In the genomic region with DNA sequence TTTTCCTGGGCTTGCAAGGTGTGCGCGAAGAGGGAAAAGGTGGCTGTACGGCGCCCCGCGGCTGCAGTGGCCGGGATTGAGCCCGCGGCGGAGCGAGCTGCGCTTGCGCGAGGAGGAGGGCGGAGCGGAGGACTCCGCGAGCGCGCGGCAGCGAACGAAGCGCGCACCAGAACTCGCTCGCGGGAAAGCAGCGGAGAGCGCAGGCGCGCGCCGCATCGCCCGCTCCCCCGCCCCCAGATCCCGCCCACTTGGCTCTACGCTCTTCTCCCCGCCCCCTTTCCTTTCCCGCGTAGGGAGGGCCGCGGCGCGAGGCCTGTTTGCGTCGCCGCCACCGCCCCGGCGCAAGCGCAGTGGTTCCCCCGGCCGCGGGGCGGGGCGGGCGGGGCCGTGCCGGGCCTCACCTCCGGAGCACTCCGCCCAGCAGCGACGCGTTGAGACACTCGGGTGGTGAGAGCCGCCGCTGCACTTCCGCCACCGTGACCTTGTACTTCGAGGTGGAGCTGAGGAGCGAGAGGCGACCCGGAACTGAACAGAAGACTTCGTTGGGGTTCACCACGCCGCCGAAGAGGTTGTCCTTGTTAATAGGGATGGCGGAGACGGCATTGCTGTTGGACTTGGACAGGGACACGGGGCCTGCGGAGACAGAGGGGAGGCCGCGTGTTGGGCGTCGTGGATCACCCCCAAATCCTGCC, we compare ENCODE assay signal across 8 cellular contexts. TPM values are rescaled to one million over a fixed set of nuclear protein-coding genes. Genes with fewer than 3 reads are reported as not detected.
A peak's percentile ranks its signal among the peaks of the same experiment; 100 is the strongest.
DNase-seq lines count a peak whose midpoint lies in the region; ATAC-seq and TF ChIP-seq lines count a peak whose summit lies in the region.

No MANE protein-coding gene starts in this region.

- H3K4me1 ChIP-seq in GM23338 (ENCODE audit: insufficient read depth) (peaks cover 86% of the 10 kb centered on the region), neutrophil (ENCODE audit: control insufficient read depth in 1 of 2, insufficient read depth in 1 of 2, low read depth in 1 of 2, low read length in 1 of 2) (peaks cover 12 to 14% of the 10 kb centered on the region in 2 experiments), subcutaneous abdominal adipose tissue (ENCODE audit: control insufficient read depth in 5 of 5, insufficient read depth in 5 of 5, low read length in 5 of 5) (peaks cover 0 to 19% (median 16%) of the 10 kb centered on the region in 5 donors)

- peak overlapping the region; percentile 87; the same call in 1 of the 2 replicates for H3K27ac Mint-ChIP-seq in GM23338

- H3K27ac ChIP-seq in GM23338 (ENCODE audit: low read depth) (peak overlapping the region; percentile 21; the same call in 1 of the 2 replicates), RWPE1 (peak overlapping the region; percentile 98), neutrophil (no peak overlapping the region), subcutaneous abdominal adipose tissue (ENCODE audit: low read depth, low read length) (no peak overlapping the region)

- in situ Hi-C loops in G401 (cut with HindIII; ENCODE audit: low sequenced_read_pairs) = no loop called here

- peak overlapping the region; percentile 67 for H3K4me3 ChIP-seq in GM23338
- H3K4me3 ChIP-seq in fibroblast of villous mesenchyme (ENCODE audit: low read depth, low read length) = peak overlapping the region; percentile 69
- peak overlapping the region; percentile 49 to 65 for H3K4me3 ChIP-seq in neutrophil (ENCODE audit: low read depth in 1 of 2, low read length in 1 of 2)
- H3K4me3 ChIP-seq in subcutaneous abdominal adipose tissue (ENCODE audit: low read depth in 1 of 5, low read length in 5 of 5) = peak overlapping the region; percentile 63 to 91 (median 84)

- CTCF ChIA-PET in RWPE1 (lab: Yijun Ruan, JAX) = interaction anchor here (0.6 to 1.5 kb wide), 2 partner anchors 10 to 797 kb away, joined by 3 to 4 read pairs; no protein-coding TSS in a partner anchor

- H3K9me3 ChIP-seq in neutrophil = peaks cover 36% of the 10 kb centered on the region
- H3K9me3 ChIP-seq in subcutaneous abdominal adipose tissue (ENCODE audit: control insufficient read depth in 5 of 5, low read length in 5 of 5) = peaks cover 0 to 5% (median 0%) of the 10 kb centered on the region in 5 donors

- H3K79me2 ChIP-seq in GM23338 (replicated peaks; ENCODE audit: insufficient read depth) = no peaks in the 10 kb centered on the region

- ATAC-seq in GM23338 = peak; percentile 91

- peak overlapping the region in 2 of 5 donors; percentile 49 to 69 for H3K9ac ChIP-seq in subcutaneous abdominal adipose tissue (ENCODE audit: low read length in 5 of 5)

- POLR2A ChIA-PET in RWPE1 (lab: Yijun Ruan, JAX; ENCODE audit: low non-redundant PET) = interaction anchor here (0.6 to 1.0 kb wide), 2 partner anchors 11 to 241 kb away, joined by 3 read pairs; partner anchors contain the start of gene TFAP2A

- peaks cover 95% of the 10 kb centered on the region for H3K27me3 Mint-ChIP-seq in GM23338 (ENCODE audit: insufficient read depth, low read depth, poor library complexity)

- H3F3A ChIP-seq in GM23338 (replicated peaks; ENCODE audit: low read depth) = peaks cover 16% of the 10 kb centered on the region; the same call in 1 of the 2 replicates

- H3K4me1 Mint-ChIP-seq in GM23338 = peaks cover 67% of the 10 kb centered on the region

- H3K4me3 Mint-ChIP-seq in GM23338 = peak overlapping the region; percentile 89

- H3K27me3 ChIP-seq in GM23338 (ENCODE audit: insufficient read depth) (peaks cover 90% of the 10 kb centered on the region), neutrophil (peaks cover 100% of the 10 kb centered on the region), subcutaneous abdominal adipose tissue (ENCODE audit: control insufficient read depth in 5 of 5, insufficient read depth in 4 of 5, low read length in 5 of 5) (peaks cover 7 to 52% (median 44%) of the 10 kb centered on the region in 5 donors)

- H3K9me2 ChIP-seq in GM23338 (ENCODE audit: insufficient read depth) = no peaks in the 10 kb centered on the region

- H4K20me1 ChIP-seq in GM23338 (replicated peaks; ENCODE audit: insufficient read depth) = no peaks in the 10 kb centered on the region

- TF ChIP-seq CTCF in GM23338 (conservative IDR thresholded peaks at IDR 0.05; ENCODE audit: low read depth in 2 of 2) (peak in 1 of 2 experiments; percentile 65; a peak in 3 of 4 replicates), RWPE1 (conservative IDR thresholded peaks at IDR 0.05; ENCODE audit: low read depth) (peak; percentile 58), fibroblast of villous mesenchyme (IDR thresholded peaks at IDR 0.05; ENCODE audit: insufficient read depth, low read depth, low read length) (peak; percentile 17), neutrophil (IDR thresholded peaks at IDR 0.05) (no peak)

- H2AFZ ChIP-seq in GM23338 = peak overlapping the region; percentile 87

- H3K36me3 ChIP-seq in GM23338 (ENCODE audit: insufficient read depth) = no peaks in the 10 kb centered on the region
- H3K36me3 ChIP-seq in neutrophil = no peaks in the 10 kb centered on the region
- no peaks in the 10 kb centered on the region for H3K36me3 ChIP-seq in subcutaneous abdominal adipose tissue (ENCODE audit: control insufficient read depth in 5 of 5, insufficient read depth in 5 of 5, low read length in 5 of 5)

- peaks cover under 1% of the 10 kb centered on the region; the same call in 1 of the 3 replicates for H3K9me3 Mint-ChIP-seq in GM23338

- DNase-seq in G401 (ENCODE audit: low spot score) (peak; percentile 85), GM23338 (ENCODE audit: low spot score) (peak; percentile 98), LHCN-M2 (ENCODE audit: low read depth) (peak; percentile 86), RWPE1 (ENCODE audit: low spot score) (peak; percentile 94), fibroblast of villous mesenchyme (ENCODE audit: low read depth) (peak; percentile 91)
- peak; percentile 72 for DNase-seq in activated T-helper 9 cell treated with anti-CD3 and anti-CD28 coated beads, Interleukin-2, amount 50 U/mL, for 16 hours (ENCODE audit: low read depth)

- H3K4me2 ChIP-seq in GM23338 = peak overlapping the region; percentile 85

- H3K36me3 Mint-ChIP-seq in GM23338 (ENCODE audit: low read depth) = no peaks in the 10 kb centered on the region

TF ChIP-seq in GM23338, 12 proteins besides CTCF, POLR2A, EP300 and RAD21 (continues in another document):
- TF ChIP-seq NANOG (IDR thresholded peaks at IDR 0.05; ENCODE audit: borderline replicate concordance) (no peak), STAT1 (IDR thresholded peaks at IDR 0.05; ENCODE audit: unreplicated experiment) (no peak), EZH2 (IDR thresholded peaks at IDR 0.05; ENCODE audit: low read depth, unreplicated experiment) (no peak), EZH2phosphoT487 (IDR thresholded peaks at IDR 0.05; ENCODE audit: unreplicated experiment) (no peak), ZNF331 (CRISPR knock-in tag; IDR thresholded peaks at IDR 0.05; ENCODE audit: low read depth) (no peak)

RNA-seq across cellular contexts. Expression of gene TFAP2A, which starts 10.6 kb away (rescaled TPM):
- 2.3 TPM in 1 of 2 replicates, not detected in the other for total RNA-seq in G401 (2014; rRNA removed; shearing (Covaris generic))
- not detected in 2 replicates for total RNA-seq in GM23338 (2014; rRNA removed; shearing (Covaris generic))
- 0.21 TPM in 1 of 2 replicates, not detected in the other for polyA plus RNA-seq in GM23338 (2016; fragmentation: Nextera tagmentation; extraction: Ambion mirVana)
- total RNA-seq in LHCN-M2 (2014; rRNA removed) = 0.06 and 0.29 TPM in 2 replicates
- 0.90 TPM for polyA plus RNA-seq in LHCN-M2 (2012)
- total RNA-seq in fibroblast of villous mesenchyme = 2.6 and 13.8 TPM in 2 replicates

Comparison
In these comparisons a context has a peak if more than half of its experiments do, and no peak if none do; other contexts are left out.
1. H3K27ac ChIP-seq: peak in GM23338 (single experiment) and RWPE1 (single experiment); none in neutrophil (single experiment) and subcutaneous abdominal adipose tissue (single experiment).
2. Peak in every context shown above with its lines, with median percentiles within 50 percentile points of each other: DNase-seq and H3K4me3 ChIP-seq.